Comparison of ENCODE assay signal across 9 cellular contexts in genomic region chr1:155979525-155980343, GRCh38. TPM values are rescaled to one million over a fixed set of nuclear protein-coding genes. Genes with fewer than 3 reads are reported as not detected.
DNase-seq lines count a peak whose midpoint lies in the region; ATAC-seq and FAIRE-seq lines count a peak whose summit lies in the region.
"Had no signal": no experiment of that assay in that cellular context is flagged by ENCODE, and none has a peak within 500 bp of the region (broad histone marks: within the 10 kb centered on the region; RNA-seq: fewer than 3 reads in every experiment).

No MANE protein-coding gene starts in this region.

- FAIRE-seq in urothelium cell line (lab: Jason Lieb, UNC) = no peak

- POLR2A ChIA-PET in activated CD8-positive, alpha-beta T cell treated with anti-CD3 and anti-CD28 coated beads, Interleukin-2, amount 10 ng/mL, durations not matched to agents 7 days and 5 days (lab: Charles Lee) = interaction anchor here (0.5 to 4.4 kb wide), 6 partner anchors 10 to 489 kb away, joined by 3 to 34 read pairs (median 7); partner anchors contain the start of genes KHDC4 and SYT11

- H3K27me3 Mint-ChIP-seq in activated naive CD4-positive, alpha-beta T cell treated with anti-CD3 and anti-CD28 coated beads, Interleukin-2, amount 10 ng/mL, durations not matched to agents 7 days and 5 days = no peaks in the 10 kb centered on the region
- no peaks in the 10 kb centered on the region for H3K27me3 Mint-ChIP-seq in activated CD8-positive, alpha-beta T cell treated with anti-CD3 and anti-CD28 coated beads, Interleukin-2, amount 10 ng/mL, durations not matched to agents 7 days and 5 days (ENCODE audit: low read depth)
- H3K27me3 Mint-ChIP-seq in stimulated activated memory B cell treated with anti-CD40 and anti-IgM and Interleukin-4, amounts not matched to agents 10 μg/mL and 1 μg/mL and 100 μg/mL, for 72 hours = no peaks in the 10 kb centered on the region

- ATAC-seq in activated CD8-positive, alpha-beta T cell treated with anti-CD3 and anti-CD28 coated beads, Interleukin-2, amount 10 ng/mL, durations not matched to agents 7 days and 5 days = peak; percentile 6
- peak; percentile 71 for ATAC-seq in left ventricle myocardium superior
- ATAC-seq in stimulated activated memory B cell treated with anti-CD40 and anti-IgM and Interleukin-4, amounts not matched to agents 10 μg/mL and 1 μg/mL and 100 μg/mL, for 72 hours = peak; percentile 29

- peaks cover 34% of the 10 kb centered on the region for H3K36me3 Mint-ChIP-seq in activated naive CD4-positive, alpha-beta T cell treated with anti-CD3 and anti-CD28 coated beads, Interleukin-2, amount 10 ng/mL, durations not matched to agents 7 days and 5 days
- peaks cover 26% of the 10 kb centered on the region for H3K36me3 Mint-ChIP-seq in activated CD8-positive, alpha-beta T cell treated with anti-CD3 and anti-CD28 coated beads, Interleukin-2, amount 10 ng/mL, durations not matched to agents 7 days and 5 days (ENCODE audit: low read depth)
- H3K36me3 Mint-ChIP-seq in stimulated activated memory B cell treated with anti-CD40 and anti-IgM and Interleukin-4, amounts not matched to agents 10 μg/mL and 1 μg/mL and 100 μg/mL, for 72 hours = peaks cover 33% of the 10 kb centered on the region

- CTCF ChIA-PET in activated naive CD4-positive, alpha-beta T cell treated with anti-CD3 and anti-CD28 coated beads, Interleukin-2, amount 10 ng/mL, durations not matched to agents 7 days and 5 days (lab: Charles Lee) = interaction anchor here (1.1 to 12.7 kb wide), 4 partner anchors 10 to 729 kb away, joined by 3 to 98 read pairs (median 10); partner anchors contain the start of gene RXFP4
- CTCF ChIA-PET in activated CD8-positive, alpha-beta T cell treated with anti-CD3 and anti-CD28 coated beads, Interleukin-2, amount 10 ng/mL, durations not matched to agents 7 days and 5 days (lab: Charles Lee) = interaction anchor here (1.4 to 12.0 kb wide), 8 partner anchors 9 to 87 kb away, joined by 3 to 135 read pairs (median 13); partner anchors contain the start of gene KHDC4

- no peaks in the 10 kb centered on the region for H3K9me3 Mint-ChIP-seq in activated naive CD4-positive, alpha-beta T cell treated with anti-CD3 and anti-CD28 coated beads, Interleukin-2, amount 10 ng/mL, durations not matched to agents 7 days and 5 days
- H3K9me3 Mint-ChIP-seq in activated CD8-positive, alpha-beta T cell treated with anti-CD3 and anti-CD28 coated beads, Interleukin-2, amount 10 ng/mL, durations not matched to agents 7 days and 5 days (ENCODE audit: insufficient read depth) = no peaks in the 10 kb centered on the region
- H3K9me3 Mint-ChIP-seq in stimulated activated memory B cell treated with anti-CD40 and anti-IgM and Interleukin-4, amounts not matched to agents 10 μg/mL and 1 μg/mL and 100 μg/mL, for 72 hours = no peaks in the 10 kb centered on the region

- peaks cover 64% of the 10 kb centered on the region for H3K4me1 Mint-ChIP-seq in activated naive CD4-positive, alpha-beta T cell treated with anti-CD3 and anti-CD28 coated beads, Interleukin-2, amount 10 ng/mL, durations not matched to agents 7 days and 5 days
- H3K4me1 Mint-ChIP-seq in activated CD8-positive, alpha-beta T cell treated with anti-CD3 and anti-CD28 coated beads, Interleukin-2, amount 10 ng/mL, durations not matched to agents 7 days and 5 days (ENCODE audit: low read depth) = peaks cover 65% of the 10 kb centered on the region
- peaks cover 80% of the 10 kb centered on the region for H3K4me1 Mint-ChIP-seq in stimulated activated memory B cell treated with anti-CD40 and anti-IgM and Interleukin-4, amounts not matched to agents 10 μg/mL and 1 μg/mL and 100 μg/mL, for 72 hours

- DNase-seq in activated naive CD4-positive, alpha-beta T cell treated with anti-CD3 and anti-CD28 coated beads, Interleukin-2, amount 10 ng/mL, durations not matched to agents 7 days and 5 days = no peak
- no peak for DNase-seq in activated naive CD4-positive, alpha-beta T cell treated with Interleukin-2 at 50 U/mL for 16 hours
- no peak for DNase-seq in activated CD8-positive, alpha-beta T cell treated with anti-CD3 and anti-CD28 coated beads, Interleukin-2, amount 10 ng/mL, durations not matched to agents 7 days and 5 days
- DNase-seq in left ventricle myocardium superior = peak; percentile 76
- no peak for DNase-seq in activated effector memory CD4-positive, alpha-beta T cell treated with Interleukin-2 at 50 U/mL for 16 hours
- no peak for DNase-seq in activated CD8-positive, alpha-beta memory T cell treated with anti-CD3 and anti-CD28 coated beads for 24 hours
- no peak for DNase-seq in urothelium cell line (ENCODE audit: low spot score)

- intact Hi-C loops in left ventricle myocardium superior (cut with micrococcal nuclease) = loop anchor here (5.0 kb wide), 1 partner anchor 37 kb away; the partner anchor contains the start of gene RXFP4

- peak overlapping the region; percentile 89 for H3K27ac Mint-ChIP-seq in activated naive CD4-positive, alpha-beta T cell treated with anti-CD3 and anti-CD28 coated beads, Interleukin-2, amount 10 ng/mL, durations not matched to agents 7 days and 5 days
- H3K27ac Mint-ChIP-seq in activated CD8-positive, alpha-beta T cell treated with anti-CD3 and anti-CD28 coated beads, Interleukin-2, amount 10 ng/mL, durations not matched to agents 7 days and 5 days = peak overlapping the region; percentile 93
- peak overlapping the region; percentile 93 for H3K27ac Mint-ChIP-seq in stimulated activated memory B cell treated with anti-CD40 and anti-IgM and Interleukin-4, amounts not matched to agents 10 μg/mL and 1 μg/mL and 100 μg/mL, for 72 hours

- peak overlapping the region; percentile 100 for H3K4me3 Mint-ChIP-seq in activated naive CD4-positive, alpha-beta T cell treated with anti-CD3 and anti-CD28 coated beads, Interleukin-2, amount 10 ng/mL, durations not matched to agents 7 days and 5 days
- H3K4me3 Mint-ChIP-seq in activated CD8-positive, alpha-beta T cell treated with anti-CD3 and anti-CD28 coated beads, Interleukin-2, amount 10 ng/mL, durations not matched to agents 7 days and 5 days = peak overlapping the region; percentile 96
- peak overlapping the region; percentile 99 for H3K4me3 Mint-ChIP-seq in stimulated activated memory B cell treated with anti-CD40 and anti-IgM and Interleukin-4, amounts not matched to agents 10 μg/mL and 1 μg/mL and 100 μg/mL, for 72 hours

RNA-seq across cellular contexts. Expression of gene ARHGEF2, which starts 1.4 kb away (rescaled TPM):
- 100 to 1,000 TPM; 142 to 147 TPM for total RNA-seq in activated CD8-positive, alpha-beta T cell treated with anti-CD3 and anti-CD28 coated beads, Interleukin-2, amount 10 ng/mL, durations not matched to agents 7 days and 5 days
- 61.2 TPM for total RNA-seq in left ventricle myocardium superior

RNA-seq across cellular contexts. Expression of gene RXFP4, which starts 38.3 kb away (rescaled TPM):
- total RNA-seq in activated CD8-positive, alpha-beta T cell treated with anti-CD3 and anti-CD28 coated beads, Interleukin-2, amount 10 ng/mL, durations not matched to agents 7 days and 5 days = not detected
- total RNA-seq in left ventricle myocardium superior = not detected
- total RNA-seq: glomerular endothelial cell had no signal

RNA-seq across cellular contexts. Expression of gene SSR2, which starts 41.0 kb away (rescaled TPM):
- total RNA-seq in activated CD8-positive, alpha-beta T cell treated with anti-CD3 and anti-CD28 coated beads, Interleukin-2, amount 10 ng/mL, durations not matched to agents 7 days and 5 days = 100 to 1,000 TPM; 216 to 233 TPM
- total RNA-seq in left ventricle myocardium superior = 75.8 TPM

RNA-seq across cellular contexts. Expression of gene KHDC4, which starts 45.5 kb away (rescaled TPM):
- 10 to 100 TPM; 64.5 to 68.9 TPM for total RNA-seq in activated CD8-positive, alpha-beta T cell treated with anti-CD3 and anti-CD28 coated beads, Interleukin-2, amount 10 ng/mL, durations not matched to agents 7 days and 5 days
- 22.6 TPM for total RNA-seq in left ventricle myocardium superior

Comparison
In these comparisons a context has a peak if more than half of its experiments do, and no peak if none do; other contexts are left out.
1. ATAC-seq: peak in every context shown above with its lines; median percentile 71 in left ventricle myocardium superior; 29 in stimulated activated memory B cell treated with anti-CD40 and anti-IgM and Interleukin-4, amounts not matched to agents 10 μg/mL and 1 μg/mL and 100 μg/mL, for 72 hours; 6 in activated CD8-positive, alpha-beta T cell treated with anti-CD3 and anti-CD28 coated beads, Interleukin-2, amount 10 ng/mL, durations not matched to agents 7 days and 5 days.